ENCODE assay signal across 8 cellular contexts in the genomic region with DNA sequence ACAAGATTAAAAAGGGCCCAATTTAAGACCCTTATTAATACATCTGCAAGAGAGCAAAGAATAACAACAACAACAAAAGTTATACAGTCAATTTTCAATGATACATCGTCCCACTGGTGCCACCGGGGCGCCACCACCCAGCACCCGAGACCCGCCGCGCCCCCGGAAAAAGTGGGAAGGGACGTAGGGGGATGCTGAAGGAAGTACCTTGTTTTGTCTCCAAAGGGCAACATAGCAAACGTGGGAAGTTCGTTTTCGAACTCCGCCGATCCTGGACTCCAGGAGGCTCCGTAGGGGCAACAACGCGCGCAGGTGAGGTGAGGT. TPM values are rescaled to one million over a fixed set of nuclear protein-coding genes. Genes with fewer than 3 reads are reported as not detected.
DNase-seq lines count a peak whose midpoint lies in the region; ATAC-seq, FAIRE-seq and TF ChIP-seq lines count a peak whose summit lies in the region.

No MANE protein-coding gene starts in this region.

- no peaks in the 10 kb centered on the region for H3K9me3 Mint-ChIP-seq in activated naive CD8-positive, alpha-beta T cell treated with anti-CD3 and anti-CD28 coated beads, Interleukin-2, amount 50 U/mL, for 24 hours

- H3K27ac ChIP-seq in HepG2 (ENCODE audit: extremely low read length, insufficient read depth, low read length) (no peak overlapping the region), thyroid gland (peak overlapping the region; percentile 21 to 90 (median 88))

- 2% methylated on average over 9 of the region's 18 CpGs for WGBS in HepG2 (ENCODE audit: low lambda C conversion rate)
- WGBS in thyroid gland, 2 donors, result 1% methylated on average over 16 to 18 of the region's 18 CpGs

- no TSS peak for BruUV-seq in HepG2 (replicated peaks; lab: Mats Ljungman, UMichigan)

- no peak for FAIRE-seq in HepG2 (lab: Jason Lieb, UNC)

- peaks cover 28% of the 10 kb centered on the region for H3K4me1 ChIP-seq in HepG2 (ENCODE audit: insufficient read depth, low read length)
- H3K4me1 ChIP-seq in thyroid gland, result peaks cover 0 to 5% of the 10 kb centered on the region in 2 donors

- ATAC-seq in activated naive CD8-positive, alpha-beta T cell treated with anti-CD3 and anti-CD28 coated beads, Interleukin-2, amount 50 U/mL, for 24 hours, result no peak
- ATAC-seq in HepG2 (peak; percentile 2; the same call in 2 of the 3 replicates), left lobe of liver (no peak)

- H3K4me3 ChIP-seq in HepG2 (replicated peaks in 1 of 3; ENCODE audit: insufficient read depth in 1 of 3, low read depth in 2 of 3, low read length in 3 of 3), result peak overlapping the region; percentile 27 to 74 (median 73)
- H3K4me3 ChIP-seq in thyroid gland (replicated peaks in 1 of 3), result peak overlapping the region in 2 of 3 donors; percentile 59 to 74

- DNase-seq in activated T-cell treated with anti-CD3 and anti-CD28 coated beads for 4 hours, result peak; percentile 30
- no peak for DNase-seq in activated T-cell treated with anti-CD3 and anti-CD28 coated beads, Interleukin-2, amount 50 U/mL, for 48 hours
- DNase-seq in activated naive CD8-positive, alpha-beta T cell treated with anti-CD3 and anti-CD28 coated beads, Interleukin-2, amount 50 U/mL, for 24 hours, result no peak
- DNase-seq in HepG2 (ENCODE audit: low spot score), result no peak
- DNase-seq in thyroid gland, result no peak
- DNase-seq in left lobe of liver (ENCODE audit: low spot score), result no peak
- DNase-seq in NCI-H2227 (lab: John Stamatoyannopoulos, UW; ENCODE audit: unreplicated experiment), result no peak
- no peak for DNase-seq in NCI-H226

- TF ChIP-seq EP300 in HepG2 (IDR thresholded peaks at IDR 0.05; ENCODE audit: low read depth in 2 of 2, low read length in 2 of 2) (no peak), HepG2 (CRISPR knock-in tag; IDR thresholded peaks at IDR 0.05; ENCODE audit: borderline replicate concordance) (no peak)

- H3K27me3 Mint-ChIP-seq in activated naive CD8-positive, alpha-beta T cell treated with anti-CD3 and anti-CD28 coated beads, Interleukin-2, amount 50 U/mL, for 24 hours, result peaks cover 35% of the 10 kb centered on the region

- TF ChIP-seq RAD21 in HepG2 (CRISPR knock-in tag; IDR thresholded peaks at IDR 0.05), result no peak

- no peak overlapping the region for H3K27ac Mint-ChIP-seq in activated naive CD8-positive, alpha-beta T cell treated with anti-CD3 and anti-CD28 coated beads, Interleukin-2, amount 50 U/mL, for 24 hours

- no peaks in the 10 kb centered on the region for H3K36me3 ChIP-seq in HepG2 (replicated peaks in 1 of 2; ENCODE audit: control insufficient read depth in 1 of 2, insufficient read depth in 2 of 2, low read length in 2 of 2)
- no peaks in the 10 kb centered on the region for H3K36me3 ChIP-seq in thyroid gland

- no peaks in the 10 kb centered on the region for H4K20me1 ChIP-seq in HepG2 (ENCODE audit: insufficient read depth, low read length)

- in situ Hi-C loops in HepG2 (cut with HindIII; ENCODE audit: extremely low pct_ligation_motif_present, low pct_unique_long_range_greater_than_20kb), result loop anchor here (10.0 to 25.0 kb wide), 3 partner anchors 312 to 640 kb away; no protein-coding TSS in a partner anchor

- H3K4me1 Mint-ChIP-seq in activated naive CD8-positive, alpha-beta T cell treated with anti-CD3 and anti-CD28 coated beads, Interleukin-2, amount 50 U/mL, for 24 hours, result peaks cover 17% of the 10 kb centered on the region

- peak overlapping the region; percentile 54 for H2AFZ ChIP-seq in HepG2 (ENCODE audit: low read length)

- no peaks in the 10 kb centered on the region for H3K36me3 Mint-ChIP-seq in activated naive CD8-positive, alpha-beta T cell treated with anti-CD3 and anti-CD28 coated beads, Interleukin-2, amount 50 U/mL, for 24 hours (ENCODE audit: low read depth)

- peak overlapping the region; percentile 75 for H3K4me3 Mint-ChIP-seq in activated naive CD8-positive, alpha-beta T cell treated with anti-CD3 and anti-CD28 coated beads, Interleukin-2, amount 50 U/mL, for 24 hours

- POLR2A ChIA-PET in HepG2 (lab: Yijun Ruan, JAX), result no interaction called here

- no peaks in the 10 kb centered on the region for H3K79me2 ChIP-seq in HepG2 (ENCODE audit: insufficient read depth, low read length)

- H3K9ac ChIP-seq in HepG2 (ENCODE audit: insufficient read depth, low read depth, low read length), result peak overlapping the region; percentile 13; the same call in 1 of the 2 replicates

- H3K27me3 ChIP-seq in HepG2 (ENCODE audit: control insufficient read depth in 1 of 2, insufficient read depth in 2 of 2, low read length in 2 of 2) (peaks cover 4 to 21% of the 10 kb centered on the region in 2 experiments; a peak in 4 of 5 replicates), thyroid gland (no peaks in the 10 kb centered on the region)

- intact Hi-C loops in HepG2 (cut with micrococcal nuclease; ENCODE audit: unreplicated experiment) (loop anchor here (1.0 to 10.0 kb wide), 2 partner anchors 68 to 132 kb away; no protein-coding TSS in a partner anchor), thyroid gland (cut with DNase I) (loop anchor here (5.0 kb wide), 2 partner anchors 65 to 425 kb away; no protein-coding TSS in a partner anchor)

- H3K9me3 ChIP-seq in HepG2 (ENCODE audit: low read length) (no peaks in the 10 kb centered on the region), thyroid gland (no peaks in the 10 kb centered on the region)

- CTCF ChIA-PET in HepG2 (lab: Yijun Ruan, JAX; ENCODE audit: low intra/inter-chr PET ratio, low total read pairs), result interaction anchor here (0.7 to 2.0 kb wide), 4 partner anchors 131 to 645 kb away, joined by 3 to 6 read pairs (median 4); no protein-coding TSS in a partner anchor

- peak overlapping the region; percentile 97 for H3K4me2 ChIP-seq in HepG2 (ENCODE audit: low read depth, low read length)

- no peak for TF ChIP-seq CTCF in HepG2 (CRISPR knock-in tag; IDR thresholded peaks at IDR 0.05)
- TF ChIP-seq CTCF in thyroid gland (IDR thresholded peaks at IDR 0.05), result no peak

- TF ChIP-seq POLR2A in HepG2 (IDR thresholded peaks at IDR 0.05; ENCODE audit: insufficient read depth in 1 of 2, low read depth in 2 of 2, low read length in 2 of 2) (no peak), thyroid gland (IDR thresholded peaks at IDR 0.05) (no peak)

TF ChIP-seq in HepG2, 621 proteins besides CTCF, POLR2A, EP300 and RAD21 (continues in another document):
- TF ChIP-seq SOX6 (IDR thresholded peaks at IDR 0.05) (no peak), SOX6 (CRISPR knock-in tag; IDR thresholded peaks at IDR 0.05) (0 out of 2 replicates have a peak, but pooled peaks have one; percentile 7), THRA (CRISPR knock-in tag; IDR thresholded peaks at IDR 0.05; ENCODE audit: borderline replicate concordance) (peak; percentile 37; the same call in 1 of the 2 replicates), RXRB (CRISPR knock-in tag; IDR thresholded peaks at IDR 0.05; ENCODE audit: borderline replicate concordance) (0 out of 2 replicates have a peak, but pooled peaks have one; percentile 16), BORCS8-MEF2B (CRISPR knock-in tag; IDR thresholded peaks at IDR 0.05) (no peak), NFKB2 (CRISPR knock-in tag; IDR thresholded peaks at IDR 0.05; ENCODE audit: borderline replicate concordance) (0 out of 2 replicates have a peak, but pooled peaks have one; percentile 38), ZEB1 (IDR thresholded peaks at IDR 0.05; ENCODE audit: insufficient replicate concordance, low read depth) (peak; percentile 43)

RNA-seq across cellular contexts. Expression of gene PDE5A, which starts 1.7 kb away (rescaled TPM):
- total RNA-seq in HepG2 (2016; rRNA removed; fragmentation: Illumina TruSeq; extraction: Trizol), result 0.44 and 0.53 TPM in 2 replicates
- 0.51 TPM in 1 of 2 replicates, not detected in the other for total RNA-seq in HepG2 (2016; cell fraction: cytosol; rRNA removed; fragmentation: Illumina TruSeq; extraction: Trizol; ENCODE audit: low read depth)
- 0.06 and 0.61 TPM in 2 replicates for total RNA-seq in HepG2 (2016; cell fraction: insoluble cytoplasmic fraction; rRNA removed; fragmentation: Illumina TruSeq; extraction: Trizol)
- 0.15 and 0.17 TPM in 2 replicates for total RNA-seq in HepG2 (2016; cell fraction: membrane; rRNA removed; fragmentation: Illumina TruSeq; extraction: Trizol)
- 0.43 and 1.3 TPM in 2 replicates for total RNA-seq in HepG2 (2016; cell fraction: nucleus; rRNA removed; fragmentation: Illumina TruSeq; extraction: Trizol)
- polyA plus RNA-seq in HepG2 (2011; rRNA removed), result 0.20 and 0.22 TPM in 2 replicates
- 0.03 and 0.05 TPM in 2 replicates for polyA plus RNA-seq in HepG2 (2011; cell fraction: cytosol; rRNA removed)
- polyA plus RNA-seq in HepG2 (2011; cell fraction: nucleus; rRNA removed), result 0.16 and 0.35 TPM in 2 replicates
- 1.8 and 2.2 TPM in 2 replicates for polyA plus RNA-seq in HepG2 (2012)
- not detected in 2 replicates for polyA plus RNA-seq in HepG2 (2016; cell fraction: cytosol; fragmentation: Illumina TruSeq; extraction: Trizol; ENCODE audit: low read depth)
- 0.08 and 0.11 TPM in 2 replicates for polyA plus RNA-seq in HepG2 (2016; cell fraction: insoluble cytoplasmic fraction; fragmentation: Illumina TruSeq; extraction: Trizol; ENCODE audit: low read depth)
- 0.10 TPM in 1 of 2 replicates, not detected in the other for polyA plus RNA-seq in HepG2 (2016; cell fraction: membrane; fragmentation: Illumina TruSeq; extraction: Trizol; ENCODE audit: low read depth)
- polyA plus RNA-seq in HepG2 (2016; cell fraction: nucleus; fragmentation: Illumina TruSeq; extraction: Trizol; ENCODE audit: insufficient read depth, low read depth), result 0.07 and 0.12 TPM in 2 replicates
- 0.38 and 0.82 TPM in 2 replicates for polyA minus RNA-seq in HepG2 (2011; rRNA and poly(A)+ RNA removed; ENCODE audit: low replicate concordance)
- polyA minus RNA-seq in HepG2 (2011; cell fraction: cytosol; rRNA and poly(A)+ RNA removed), result 0.89 and 1.4 TPM in 2 replicates
- polyA minus RNA-seq in HepG2 (2011; cell fraction: nucleus; rRNA and poly(A)+ RNA removed), result 0.39 and 1.4 TPM in 2 replicates
- 10 to 100 TPM; 20.9 to 74.0 (median 30.2) TPM for total RNA-seq in thyroid gland
- 0.53 TPM for total RNA-seq in left lobe of liver

Comparison
In these comparisons a context has a peak if more than half of its experiments do, and no peak if none do; other contexts are left out.
1. RNA of gene PDE5A, which starts 1.7 kb away (total RNA-seq): 20.9 to 74.0 TPM in thyroid gland; 0.53 TPM in left lobe of liver (single experiment) and 0.06 to 1.3 TPM in HepG2; every median in the first group is over 4 times any median in the second.